ENCODE assay signal across 21 cellular contexts in genomic region chr11:71843858-71844257, GRCh38. TPM values are rescaled to one million over a fixed set of nuclear protein-coding genes. Genes with fewer than 3 reads are reported as not detected.
DNase-seq lines count a peak whose midpoint lies in the region; ATAC-seq, FAIRE-seq and TF ChIP-seq lines count a peak whose summit lies in the region.
"Had no signal": no experiment of that assay in that cellular context is flagged by ENCODE, and none has a peak within 500 bp of the region (broad histone marks: within the 10 kb centered on the region; RNA-seq: fewer than 3 reads in every experiment).

No MANE protein-coding gene starts in this region.

- no peak overlapping the region for H2BK15ac ChIP-seq in H9 (ENCODE audit: low read depth, low read length)

- no peak overlapping the region; a peak in 1 of 7 replicates for H3K27ac Mint-ChIP-seq in H9
- H3K27ac Mint-ChIP-seq: CD8-positive, alpha-beta T cell had no signal

- H3K4me3 ChIP-seq in K562 (no peak overlapping the region), upper lobe of right lung (no peak overlapping the region), hepatocyte (no peak overlapping the region)
- H3K4me3 ChIP-seq: BLaER1 treated with 17β-estradiol and CSF1 and Interleukin-3, amounts not matched to agents 10 nM and 100 nM; HAP-1 had no signal

- BruUV-seq in K562 (replicated peaks; lab: Mats Ljungman, UMichigan): no TSS peak

- no peak overlapping the region for H3K23ac ChIP-seq in H9 (ENCODE audit: insufficient read length, low read depth, low read length)

- no peak overlapping the region for H4K5ac ChIP-seq in H9 (ENCODE audit: insufficient read length, low read depth, low read length)

- H3T11ph ChIP-seq in H9 (ENCODE audit: low read length): no peak overlapping the region

- FAIRE-seq in K562 (lab: Jason Lieb, UNC): no peak
- FAIRE-seq in H54 (lab: Jason Lieb, UNC): no peak

- H3K4me3 Mint-ChIP-seq in H9: no peak overlapping the region
- H3K4me3 Mint-ChIP-seq: CD8-positive, alpha-beta T cell had no signal

- H3K36me3 ChIP-seq in K562 (ENCODE audit: control insufficient read depth, insufficient read depth, low read length) (no peaks in the 10 kb centered on the region), upper lobe of right lung (no peaks in the 10 kb centered on the region), hepatocyte (replicated peaks; ENCODE audit: insufficient read depth, low read depth) (no peaks in the 10 kb centered on the region)
- H3K36me3 ChIP-seq: BLaER1 treated with 17β-estradiol and CSF1 and Interleukin-3, amounts not matched to agents 10 nM and 100 nM; HAP-1 had no signal

- no peak overlapping the region for H2BK5ac ChIP-seq in H9 (ENCODE audit: insufficient read length, low read length)

- H3K36me3 Mint-ChIP-seq in H9 (ENCODE audit: insufficient read depth in 1 of 3, low read depth in 3 of 3): no peaks in the 10 kb centered on the region; a peak in 1 of 7 replicates
- H3K36me3 Mint-ChIP-seq: CD8-positive, alpha-beta T cell had no signal

- no peak overlapping the region for H2BK20ac ChIP-seq in H9 (ENCODE audit: low read depth, low read length, poor library complexity, severe bottlenecking)

- H3K79me2 ChIP-seq in H9 (ENCODE audit: insufficient read depth, low read length) (no peaks in the 10 kb centered on the region), K562 (ENCODE audit: control insufficient read depth, insufficient read depth, low read length) (no peaks in the 10 kb centered on the region), hepatocyte (no peaks in the 10 kb centered on the region)

- H2BK12ac ChIP-seq in H9 (ENCODE audit: insufficient read length, low read depth, low read length): no peak overlapping the region

- peaks cover 7% of the 10 kb centered on the region for H3K27me3 Mint-ChIP-seq in H9 (ENCODE audit: low read depth)

- peaks cover 0 to 6% of the 10 kb centered on the region in 2 experiments; a peak in 2 of 5 replicates for H3K9me3 Mint-ChIP-seq in H9

- no peaks in the 10 kb centered on the region for H3K9me3 ChIP-seq in H9 (ENCODE audit: control insufficient read depth, low read depth, low read length)
- H3K9me3 ChIP-seq in K562 (replicated peaks; ENCODE audit: control insufficient read depth, insufficient read depth, low read depth, low read length): no peaks in the 10 kb centered on the region
- no peaks in the 10 kb centered on the region for H3K9me3 ChIP-seq in upper lobe of right lung
- H3K9me3 ChIP-seq in hepatocyte (ENCODE audit: low read depth): no peaks in the 10 kb centered on the region
- H3K9me3 ChIP-seq: HAP-1, SK-N-SH had no signal

- H3K23me2 ChIP-seq in H9 (ENCODE audit: insufficient read length, low read depth, low read length, poor library complexity, severe bottlenecking): no peaks in the 10 kb centered on the region

- H3K18ac ChIP-seq in H9 (ENCODE audit: insufficient read length, low read depth, low read length): peak overlapping the region; percentile 69

- intact Hi-C loops in K562 (cut with micrococcal nuclease): no loop called here
- intact Hi-C loops in upper lobe of right lung (cut with DNase I): no loop called here

- H3K4me2 ChIP-seq in H9 (ENCODE audit: insufficient read depth, insufficient read length, low read length) (no peak overlapping the region), K562 (ENCODE audit: insufficient read depth, low read length) (no peak overlapping the region), hepatocyte (no peak overlapping the region)
- H3K4me2 ChIP-seq: BLaER1 treated with 17β-estradiol and CSF1 and Interleukin-3, amounts not matched to agents 10 nM and 100 nM; SK-N-SH had no signal

- CTCF ChIA-PET in K562 (lab: Yijun Ruan, JAX; ENCODE audit: low intra/inter-chr PET ratio): no interaction called here

- no peak overlapping the region for H2AK5ac ChIP-seq in H9 (ENCODE audit: insufficient read length, low read length)

- H3K9me2 ChIP-seq in hepatocyte (replicated peaks; ENCODE audit: insufficient read depth): no peaks in the 10 kb centered on the region
- H3K9me2 ChIP-seq: SK-N-SH had no signal

- no peak overlapping the region for H4K91ac ChIP-seq in H9 (ENCODE audit: insufficient read length, low read depth, low read length)

- no peaks in the 10 kb centered on the region for H3K9me1 ChIP-seq in K562 (ENCODE audit: control insufficient read depth, insufficient read depth, low read length)

- no peak overlapping the region for H4K8ac ChIP-seq in H9 (replicated peaks; ENCODE audit: insufficient read length, low read depth, low read length)

- TF ChIP-seq POLR2A in K562 (conservative IDR thresholded peaks at IDR 0.05) (no peak), H54 (IDR thresholded peaks at IDR 0.05; ENCODE audit: low read depth, low read length) (no peak)

- TF ChIP-seq CTCF in H9 (conservative IDR thresholded peaks at IDR 0.05): no peak
- TF ChIP-seq CTCF in K562 (IDR thresholded peaks at IDR 0.05 in 2 of 3, conservative IDR thresholded peaks at IDR 0.05 in 1 of 3; ENCODE audit: insufficient read depth in 2 of 3, low read depth in 1 of 3, low read length in 3 of 3): no peak
- TF ChIP-seq CTCF in upper lobe of right lung (IDR thresholded peaks at IDR 0.05): no peak
- TF ChIP-seq CTCF in hepatocyte (IDR thresholded peaks at IDR 0.05; ENCODE audit: poor library complexity): no peak

- H3K56ac ChIP-seq in H9 (ENCODE audit: insufficient read length, low read depth, low read length): no peak overlapping the region

- in situ Hi-C loops in K562 (cut with MboI): no loop called here

- H3K9ac ChIP-seq in H9 (ENCODE audit: extremely low read depth, insufficient read length, low read length) (no peak overlapping the region), K562 (ENCODE audit: insufficient read depth in 1 of 2, low read depth in 2 of 2, low read length in 2 of 2) (no peak overlapping the region)
- H3K9ac ChIP-seq: BLaER1 treated with 17β-estradiol and CSF1 and Interleukin-3, amounts not matched to agents 10 nM and 100 nM; SK-N-SH had no signal

- H4K20me1 ChIP-seq in H9 (ENCODE audit: control insufficient read depth, insufficient read depth, insufficient read length) (no peaks in the 10 kb centered on the region), K562 (replicated peaks; ENCODE audit: control insufficient read depth, insufficient read depth, low read length) (no peaks in the 10 kb centered on the region), hepatocyte (ENCODE audit: insufficient read depth, poor library complexity, severe bottlenecking) (no peaks in the 10 kb centered on the region)
- H4K20me1 ChIP-seq: BLaER1 treated with 17β-estradiol and CSF1 and Interleukin-3, amounts not matched to agents 10 nM and 100 nM had no signal

- H3K27ac ChIP-seq in H9 (ENCODE audit: insufficient read length, low read depth, low read length) (no peak overlapping the region), K562 (ENCODE audit: extremely low read depth, low read depth, low read length) (no peak overlapping the region), upper lobe of right lung (no peak overlapping the region), hepatocyte (no peak overlapping the region)
- H3K27ac ChIP-seq: BLaER1 treated with 17β-estradiol and CSF1 and Interleukin-3, amounts not matched to agents 10 nM and 100 nM had no signal

- peaks cover 12 to 17% of the 10 kb centered on the region in 2 experiments for H3K4me1 Mint-ChIP-seq in H9

- no peak overlapping the region for H2AFZ ChIP-seq in H9 (ENCODE audit: low read length)
- H2AFZ ChIP-seq in K562 (ENCODE audit: low read depth, low read length): no peak overlapping the region
- H2AFZ ChIP-seq in hepatocyte: no peak overlapping the region

- POLR2A ChIA-PET in K562 (lab: Yijun Ruan, JAX): no interaction called here

- TF ChIP-seq EP300 in K562 (IDR thresholded peaks at IDR 0.05; ENCODE audit: low read length): no peak

- H2BK120ac ChIP-seq in H9 (ENCODE audit: low read depth, low read length, poor library complexity, severe bottlenecking): no peak overlapping the region

- H3K14ac ChIP-seq in H9 (ENCODE audit: insufficient read depth, low read length): no peak overlapping the region

- H3K27me3 ChIP-seq in H9 (ENCODE audit: insufficient read depth, low read length) (no peaks in the 10 kb centered on the region), K562 (ENCODE audit: control insufficient read depth in 2 of 2, insufficient read depth in 2 of 2, low read length in 2 of 2) (no peaks in the 10 kb centered on the region), upper lobe of right lung (no peaks in the 10 kb centered on the region), hepatocyte (no peaks in the 10 kb centered on the region)
- H3K27me3 ChIP-seq: BLaER1 treated with 17β-estradiol and CSF1 and Interleukin-3, amounts not matched to agents 10 nM and 100 nM had no signal

- ATAC-seq in K562: peak; percentile 36; the same call in 2 of the 3 replicates
- peak; percentile 23 for ATAC-seq in upper lobe of right lung
- ATAC-seq: CD8-positive, alpha-beta T cell had no signal

- no peak for TF ChIP-seq RAD21 in K562 (CRISPR knock-in tag; conservative IDR thresholded peaks at IDR 0.05 in 1 of 2, IDR thresholded peaks at IDR 0.05 in 1 of 2)

- WGBS in H9 (ENCODE audit: extremely low coverage, insufficient read length, low lambda C conversion rate): no CpG with 5 or more reads among the region's 15 CpGs
- WGBS in K562 (ENCODE audit: insufficient coverage, low coverage, missing lambda C conversion rate): 67% methylated on average over 15 of the region's 15 CpGs
- 81% methylated on average over 13 of the region's 15 CpGs for WGBS in hepatocyte (ENCODE audit: low lambda C conversion rate, missing lambda C conversion rate)

- H3K79me1 ChIP-seq in H9 (ENCODE audit: insufficient read depth, low read depth, low read length, poor library complexity, severe bottlenecking): no peaks in the 10 kb centered on the region

- H3K4ac ChIP-seq in H9 (ENCODE audit: low read depth, low read length): no peak overlapping the region

- H3K4me1 ChIP-seq in H9 (ENCODE audit: insufficient read depth, low read length): no peaks in the 10 kb centered on the region; the same call in 1 of the 2 replicates
- no peaks in the 10 kb centered on the region; a peak in 1 of 5 replicates for H3K4me1 ChIP-seq in K562 (replicated peaks in 1 of 2; ENCODE audit: control insufficient read depth in 2 of 2, insufficient read depth in 2 of 2, low read length in 2 of 2)
- H3K4me1 ChIP-seq in upper lobe of right lung: no peaks in the 10 kb centered on the region
- no peaks in the 10 kb centered on the region for H3K4me1 ChIP-seq in hepatocyte (ENCODE audit: insufficient read depth)
- H3K4me1 ChIP-seq: BLaER1 treated with 17β-estradiol and CSF1 and Interleukin-3, amounts not matched to agents 10 nM and 100 nM; HAP-1 had no signal

- DNase-seq in H9 (peak; percentile 68), K562 (ENCODE audit: extremely low read depth in 1 of 4, low spot score in 3 of 4) (no peak), iPS-NIHi11 (ENCODE audit: low spot score) (peak; percentile 5), upper lobe of right lung (peak; percentile 65), H54 (ENCODE audit: insufficient read length, low spot score) (no peak), DMS153 (lab: John Stamatoyannopoulos, UW) (no peak), hepatocyte (ENCODE audit: low spot score) (no peak)
- DNase-seq: Calu3; CD8-positive, alpha-beta T cell; KBM-7; NCI-H1105 treated with DMSO at 0.1 percent for 48 hours; NCI-H1694; NCI-H2081 treated with DMSO at 0.1 percent for 48 hours; NCI-H82; RPMI8226; SHP77 treated with DMSO at 0.1 percent for 48 hours; SK-N-SH had no signal

RNA-seq across cellular contexts. Expression of gene DEFB108B, which starts 10.9 kb away (rescaled TPM):
- total RNA-seq in H9 (2021): not detected in 2 replicates
- not detected in 2 replicates for total RNA-seq in K562 (2011; cell fraction: chromatin; rRNA removed; ENCODE audit: low replicate concordance)
- not detected in 2 replicates for total RNA-seq in K562 (2011; cell fraction: nucleolus; rRNA removed)
- total RNA-seq in K562 (2011; cell fraction: nucleoplasm; rRNA removed): not detected in 2 replicates
- total RNA-seq in K562 (2014; rRNA removed): not detected in 2 replicates
- not detected in 2 replicates for total RNA-seq in K562 (2014; rRNA removed; fragmentation: Illumina TruSeq; extraction: Trizol)
- not detected in 2 replicates for total RNA-seq in K562 (2015; rRNA removed; fragmentation: Illumina TruSeq; extraction: Trizol)
- not detected in 2 replicates for total RNA-seq in K562 (2021)
- polyA plus RNA-seq in K562 (2011; rRNA removed): not detected in 2 replicates
- not detected in 2 replicates for polyA plus RNA-seq in K562 (2011; cell fraction: cytosol; rRNA removed)
- polyA plus RNA-seq in K562 (2011; cell fraction: nucleus; rRNA removed): not detected in 2 replicates
- not detected in 2 replicates for polyA plus RNA-seq in K562 (2012)
- polyA plus RNA-seq in K562 (2014; fragmentation: Illumina TruSeq; extraction: Trizol): not detected in 2 replicates
- not detected for polyA plus RNA-seq in K562 (2014; fragmentation: Nextera tagmentation; extraction: Ambion mirVana)
- not detected in 2 replicates for polyA plus RNA-seq in K562 (2014; rRNA removed)
- not detected in 2 replicates for polyA minus RNA-seq in K562 (2011; rRNA and poly(A)+ RNA removed)
- polyA minus RNA-seq in K562 (2011; cell fraction: cytosol; rRNA and poly(A)+ RNA removed): not detected in 2 replicates
- not detected in 2 replicates for polyA minus RNA-seq in K562 (2011; cell fraction: nucleus; rRNA and poly(A)+ RNA removed)
- not detected for total RNA-seq in upper lobe of right lung
- not detected in 2 replicates for total RNA-seq in hepatocyte
- polyA plus RNA-seq in hepatocyte: not detected in 2 replicates
- total RNA-seq: A673; Calu3; CD8-positive, alpha-beta T cell; NCI-H460 had no signal
- polyA plus RNA-seq: SK-N-SH had no signal

RNA-seq across cellular contexts. Expression of gene DEFB131B, which starts 34.4 kb away (rescaled TPM):
- total RNA-seq in H9 (2021) (not detected in 2 replicates), K562 (2014; rRNA removed) (not detected in 2 replicates), K562 (2014; rRNA removed; fragmentation: Illumina TruSeq; extraction: Trizol) (not detected in 2 replicates), K562 (2015; rRNA removed; fragmentation: Illumina TruSeq; extraction: Trizol) (not detected in 2 replicates), K562 (2021) (not detected in 2 replicates), upper lobe of right lung (not detected), hepatocyte (not detected in 2 replicates)
- total RNA-seq in K562 (2011; cell fraction: chromatin; rRNA removed; ENCODE audit: low replicate concordance): not detected in 2 replicates
- total RNA-seq in K562 (2011; cell fraction: nucleolus; rRNA removed): not detected in 2 replicates
- not detected in 2 replicates for total RNA-seq in K562 (2011; cell fraction: nucleoplasm; rRNA removed)
- polyA plus RNA-seq in K562 (2011; rRNA removed) (not detected in 2 replicates), K562 (2014; fragmentation: Illumina TruSeq; extraction: Trizol) (not detected in 2 replicates), K562 (2014; fragmentation: Nextera tagmentation; extraction: Ambion mirVana) (not detected), K562 (2014; rRNA removed) (not detected in 2 replicates), hepatocyte (not detected in 2 replicates)
- polyA plus RNA-seq in K562 (2011; cell fraction: cytosol; rRNA removed): not detected in 2 replicates
- not detected in 2 replicates for polyA plus RNA-seq in K562 (2011; cell fraction: nucleus; rRNA removed)
- polyA plus RNA-seq in K562 (2012): not detected in 2 replicates
- not detected in 2 replicates for polyA minus RNA-seq in K562 (2011; rRNA and poly(A)+ RNA removed)
- polyA minus RNA-seq in K562 (2011; cell fraction: cytosol; rRNA and poly(A)+ RNA removed): not detected in 2 replicates
- not detected in 2 replicates for polyA minus RNA-seq in K562 (2011; cell fraction: nucleus; rRNA and poly(A)+ RNA removed)
- total RNA-seq: A673; Calu3; CD8-positive, alpha-beta T cell; NCI-H460 had no signal
- polyA plus RNA-seq: SK-N-SH had no signal

Comparison
In these comparisons a context has a peak if more than half of its experiments do, and no peak if none do; other contexts are left out.
1. DNase-seq: peak in H9 (single experiment), iPS-NIHi11 (single experiment) and upper lobe of right lung (single experiment); none in K562 (0 of 4), H54 (single experiment), DMS153 (single experiment) and hepatocyte (single experiment).